8 cellular contexts compared by ENCODE assay signal in genomic region chr1:10514490-10515235, GRCh38. TPM values are rescaled to one million over a fixed set of nuclear protein-coding genes. Genes with fewer than 3 reads are reported as not detected.
DNase-seq lines count a peak whose midpoint lies in the region; ATAC-seq and TF ChIP-seq lines count a peak whose summit lies in the region.

No MANE protein-coding gene starts in this region.

- intact Hi-C loops in mammary epithelial cell (cut with micrococcal nuclease) = loop anchor here (1.0 to 10.0 kb wide), 5 partner anchors 120 to 1130 kb away; no protein-coding TSS in a partner anchor
- intact Hi-C loops in natural killer cell (cut with micrococcal nuclease) = loop anchor here (5.0 kb wide), 1 partner anchor 178 kb away; no protein-coding TSS in a partner anchor
- intact Hi-C loops in mucosa of descending colon (cut with DNase I, micrococcal nuclease) = loop anchor here in 1 of 2 donors (10.0 kb wide), 1 partner anchor 350 kb away; no protein-coding TSS in a partner anchor
- intact Hi-C loops in posterior cingulate gyrus (cut with DNase I) = loop anchor here (2.0 to 5.0 kb wide), 2 partner anchors 352 to 428 kb away; no protein-coding TSS in a partner anchor

- CTCF ChIA-PET in mammary epithelial cell (lab: Charles Lee; ENCODE audit: low non-redundant PET) = no interaction called here

- no peaks in the 10 kb centered on the region for H3K27me3 ChIP-seq in mammary epithelial cell (ENCODE audit: insufficient read depth, low read length)

- ATAC-seq in natural killer cell = no peak
- no peak for ATAC-seq in mucosa of descending colon
- no peak for ATAC-seq in HG03378 (IDR thresholded peaks at IDR 0.05; ENCODE audit: unreplicated experiment)

- no peaks in the 10 kb centered on the region for H3K9me3 ChIP-seq in mammary epithelial cell (replicated peaks; ENCODE audit: insufficient read depth, low read length)
- no peaks in the 10 kb centered on the region for H3K9me3 ChIP-seq in mucosa of descending colon

- peak overlapping the region; percentile 54 for H3K4me3 Mint-ChIP-seq in natural killer cell

- no peak overlapping the region for H2AFZ ChIP-seq in mammary epithelial cell (ENCODE audit: low read depth, low read length)

- peaks cover 86% of the 10 kb centered on the region for H3K79me2 ChIP-seq in mammary epithelial cell (ENCODE audit: insufficient read depth, low read length)

- H3K36me3 ChIP-seq in mammary epithelial cell (ENCODE audit: insufficient read depth, low read length) = no peaks in the 10 kb centered on the region
- H3K36me3 ChIP-seq in mucosa of descending colon (ENCODE audit: low read depth) = no peaks in the 10 kb centered on the region

- no peaks in the 10 kb centered on the region for H4K20me1 ChIP-seq in mammary epithelial cell (ENCODE audit: insufficient read depth, low read length)

- peaks cover 55% of the 10 kb centered on the region for H3K4me1 ChIP-seq in mammary epithelial cell (ENCODE audit: insufficient read depth, low read length)
- peaks cover 27% of the 10 kb centered on the region for H3K4me1 ChIP-seq in mucosa of descending colon (ENCODE audit: low read depth)

- in situ Hi-C loops in mammary epithelial cell (cut with MboI; ENCODE audit: low sequenced_read_pairs in 2 of 2) = loop anchor here (10.0 to 25.0 kb wide), 2 partner anchors 348 to 350 kb away; no protein-coding TSS in a partner anchor

- no peak overlapping the region for H3K27ac ChIP-seq in mammary epithelial cell (ENCODE audit: insufficient read depth, low read depth, low read length)

- WGBS in mammary epithelial cell (ENCODE audit: low coverage, missing lambda C conversion rate) = 33% methylated on average over 7 of the region's 8 CpGs

- no peak overlapping the region for H3K9ac ChIP-seq in mammary epithelial cell (ENCODE audit: insufficient read depth, low read length)

- no peaks in the 10 kb centered on the region for H3K27me3 Mint-ChIP-seq in natural killer cell (ENCODE audit: low read depth in 2 of 2)

- H3K4me1 Mint-ChIP-seq in natural killer cell = peaks cover 62 to 77% of the 10 kb centered on the region in 2 donors

- DNase-seq in AG20443 (ENCODE audit: low spot score) = peak; percentile 45
- DNase-seq in NCI-H446 treated with DMSO at 0.1 percent for 48 hours (lab: John Stamatoyannopoulos, UW) = peak; percentile 9
- peak; percentile 40 for DNase-seq in mammary epithelial cell
- no peak for DNase-seq in natural killer cell
- no peak for DNase-seq in mucosa of descending colon
- no peak for DNase-seq in posterior cingulate gyrus

- no TSS peak for BruUV-seq in mammary epithelial cell (replicated peaks; lab: Mats Ljungman, UMichigan)

- peak; percentile 26; the same call in 1 of the 2 replicates for TF ChIP-seq CTCF in GM12874 (IDR thresholded peaks at IDR 0.05; ENCODE audit: insufficient read depth, low read depth, low read length)
- TF ChIP-seq CTCF in mammary epithelial cell (conservative IDR thresholded peaks at IDR 0.05 in 1 of 2, IDR thresholded peaks at IDR 0.05 in 1 of 2; ENCODE audit: extremely low read depth in 1 of 2, insufficient read depth in 1 of 2, low read depth in 1 of 2, low read length in 2 of 2) = peak; percentile 63 to 64
- TF ChIP-seq CTCF in natural killer cell (IDR thresholded peaks at IDR 0.05) = peak; percentile 41
- no peak for TF ChIP-seq CTCF in mucosa of descending colon (IDR thresholded peaks at IDR 0.05)

- H3K36me3 Mint-ChIP-seq in natural killer cell = no peaks in the 10 kb centered on the region

- H3K4me3 ChIP-seq in mammary epithelial cell (replicated peaks in 1 of 3; ENCODE audit: insufficient read depth in 1 of 3, low read depth in 2 of 3, low read length in 3 of 3) (no peak overlapping the region), mucosa of descending colon (no peak overlapping the region)

- peak overlapping the region; percentile 72 for H3K4me2 ChIP-seq in mammary epithelial cell (ENCODE audit: insufficient read depth, low read depth, low read length)

- no peaks in the 10 kb centered on the region for H3K9me3 Mint-ChIP-seq in natural killer cell

- H3K27ac Mint-ChIP-seq in natural killer cell = peak overlapping the region; percentile 93 to 96

- dilution Hi-C loops in mammary epithelial cell (cut with HindIII; ENCODE audit: low sequenced_read_pairs) = no loop called here

RNA-seq across cellular contexts. Expression of gene PEX14, which starts 39.9 kb away (rescaled TPM):
- total RNA-seq in mammary epithelial cell (10 to 100 TPM; 21.0 to 28.0 TPM), natural killer cell (10 to 100 TPM; 21.4 to 27.3 (median 24.1) TPM), mucosa of descending colon (10 to 100 TPM; 18.9 to 23.8 (median 21.3) TPM)
- 17.0 TPM for polyA plus RNA-seq in mammary epithelial cell
- 5.2 TPM for polyA minus RNA-seq in mammary epithelial cell

RNA-seq across cellular contexts. Expression of gene DFFA, which starts 42.3 kb away (rescaled TPM):
- total RNA-seq in mammary epithelial cell (10 to 100 TPM; 49.8 to 71.8 TPM), natural killer cell (10 to 100 TPM; 17.5 to 21.8 (median 21.5) TPM), mucosa of descending colon (10 to 100 TPM; 20.9 to 34.0 (median 21.9) TPM)
- 60.8 TPM for polyA plus RNA-seq in mammary epithelial cell
- polyA minus RNA-seq in mammary epithelial cell = 42.6 TPM

Comparison
In these comparisons a context has a peak if more than half of its experiments do, and no peak if none do; other contexts are left out.
1. DNase-seq: peak in AG20443 (single experiment), NCI-H446 treated with DMSO at 0.1 percent for 48 hours (single experiment) and mammary epithelial cell (single experiment); none in natural killer cell (single experiment), mucosa of descending colon (0 of 3) and posterior cingulate gyrus (0 of 10).